In genomic region chr1:12640237-12640957, GRCh38 we compare ENCODE assay signal across 22 cellular contexts. TPM values are rescaled to one million over a fixed set of nuclear protein-coding genes. Genes with fewer than 3 reads are reported as not detected.
"Had no signal": no experiment of that assay in that cellular context is flagged by ENCODE, and none has a peak within 500 bp of the region (broad histone marks: within the 10 kb centered on the region; RNA-seq: fewer than 3 reads in every experiment).

No MANE protein-coding gene starts in this region.

- H3K79me2 ChIP-seq: hepatocyte had no signal

- H3K4me2 ChIP-seq: hepatocyte had no signal

- H3K27ac ChIP-seq: dorsolateral prefrontal cortex, hepatocyte, neutrophil, tibial nerve, uterus had no signal

- H2AFZ ChIP-seq: hepatocyte had no signal

- ATAC-seq: left lobe of liver; mucosa of descending colon; naive thymus-derived CD4-positive, alpha-beta T cell; stimulated activated naive B cell treated with anti-CD40 and anti-IgM and Interleukin-4, amounts not matched to agents 10 μg/mL and 1 μg/mL and 100 μg/mL, for 72 hours had no signal

- H3K27ac Mint-ChIP-seq: activated CD4-positive, alpha-beta T cell treated with anti-CD3 and anti-CD28 coated beads, Interleukin-2, amount 10 ng/mL, durations not matched to agents 7 days and 5 days; activated naive CD8-positive, alpha-beta T cell treated with anti-CD3 and anti-CD28 coated beads, Interleukin-2, amount 10 ng/mL, durations not matched to agents 7 days and 5 days; naive thymus-derived CD4-positive, alpha-beta T cell; stimulated activated naive B cell treated with anti-CD40 and anti-IgM and Interleukin-4, amounts not matched to agents 10 μg/mL and 1 μg/mL and 100 μg/mL, for 72 hours had no signal

- H3K4me3 ChIP-seq: dorsolateral prefrontal cortex, hepatocyte, mucosa of descending colon, tibial nerve, uterus had no signal

- H3K27me3 ChIP-seq: hepatocyte, tibial nerve, uterus had no signal

- H3K4me3 Mint-ChIP-seq: activated CD4-positive, alpha-beta T cell treated with anti-CD3 and anti-CD28 coated beads, Interleukin-2, amount 10 ng/mL, durations not matched to agents 7 days and 5 days; activated naive CD8-positive, alpha-beta T cell treated with anti-CD3 and anti-CD28 coated beads, Interleukin-2, amount 10 ng/mL, durations not matched to agents 7 days and 5 days; naive thymus-derived CD4-positive, alpha-beta T cell; stimulated activated naive B cell treated with anti-CD40 and anti-IgM and Interleukin-4, amounts not matched to agents 10 μg/mL and 1 μg/mL and 100 μg/mL, for 72 hours had no signal

- H3K4me1 Mint-ChIP-seq: activated CD4-positive, alpha-beta T cell treated with anti-CD3 and anti-CD28 coated beads, Interleukin-2, amount 10 ng/mL, durations not matched to agents 7 days and 5 days; activated naive CD8-positive, alpha-beta T cell treated with anti-CD3 and anti-CD28 coated beads, Interleukin-2, amount 10 ng/mL, durations not matched to agents 7 days and 5 days; stimulated activated naive B cell treated with anti-CD40 and anti-IgM and Interleukin-4, amounts not matched to agents 10 μg/mL and 1 μg/mL and 100 μg/mL, for 72 hours had no signal

- H3K36me3 Mint-ChIP-seq: activated naive CD8-positive, alpha-beta T cell treated with anti-CD3 and anti-CD28 coated beads, Interleukin-2, amount 10 ng/mL, durations not matched to agents 7 days and 5 days had no signal

- H3K36me3 ChIP-seq: neutrophil, tibial nerve, uterus had no signal

- DNase-seq: activated CD4-positive, alpha-beta T cell treated with anti-CD3 and anti-CD28 coated beads, Interleukin-2, amount 10 ng/mL, durations not matched to agents 7 days and 5 days; activated CD8-positive, alpha-beta memory T cell treated with anti-CD3 and anti-CD28 coated beads, Interleukin-2, amount 50 U/mL, for 48 hours; activated naive CD8-positive, alpha-beta T cell treated with anti-CD3 and anti-CD28 coated beads, Interleukin-2, amount 10 ng/mL, durations not matched to agents 7 days and 5 days; anterior cingulate cortex; dorsolateral prefrontal cortex; erythroblast; mucosa of descending colon; naive thymus-derived CD4-positive, alpha-beta T cell; retina; stimulated activated CD4-positive, alpha-beta T cell treated with anti-CD3 and anti-CD28 coated beads, Interleukin-15, amount 100 ng/mL, for 24 hours; stimulated activated CD4-positive, alpha-beta T cell treated with anti-CD3 and anti-CD28 coated beads, Interleukin-4, amount 100 ng/mL, for 1 hour; stimulated activated naive B cell treated with anti-CD40 and anti-IgM and Interleukin-4, amounts not matched to agents 10 μg/mL and 1 μg/mL and 100 μg/mL, for 72 hours; uterus had no signal

RNA-seq across cellular contexts. Expression of gene AADACL4, which starts 3.5 kb away (rescaled TPM):
- total RNA-seq: activated CD4-positive, alpha-beta T cell treated with anti-CD3 and anti-CD28 coated beads, Interleukin-2, amount 10 ng/mL, durations not matched to agents 7 days and 5 days; activated naive CD8-positive, alpha-beta T cell treated with anti-CD3 and anti-CD28 coated beads, Interleukin-2, amount 10 ng/mL, durations not matched to agents 7 days and 5 days; bronchial epithelial cell; chondrocyte; dorsolateral prefrontal cortex; left lobe of liver; mucosa of descending colon; naive thymus-derived CD4-positive, alpha-beta T cell; skeletal muscle tissue; subcutaneous adipose tissue; tibial nerve had no signal
- polyA plus RNA-seq: hepatocyte; keratinocyte; naive thymus-derived CD4-positive, alpha-beta T cell had no signal
